8 cellular contexts compared by ENCODE assay signal in genomic region chr4:2261110-2261852, GRCh38. TPM values are rescaled to one million over a fixed set of nuclear protein-coding genes. Genes with fewer than 3 reads are reported as not detected.
DNase-seq lines count a peak whose midpoint lies in the region; ATAC-seq and TF ChIP-seq lines count a peak whose summit lies in the region.

No MANE protein-coding gene starts in this region.

- no peaks in the 10 kb centered on the region for H3K27me3 Mint-ChIP-seq in T-helper 1 cell treated with Interleukin-12 subunit alpha and Interleukin-12 subunit beta and Interleukin-4 antibody, amounts not matched to agents 30 μg/mL and 1 μg/mL, for 36 hours (ENCODE audit: low read depth)
- H3K27me3 Mint-ChIP-seq in MCF 10A (ENCODE audit: insufficient read depth, unreplicated experiment) = no peaks in the 10 kb centered on the region

- BruUV-seq in MCF 10A (replicated peaks; lab: Mats Ljungman, UMichigan) = TSS peak; percentile 69

- H3K4me3 ChIP-seq in GM12864 (ENCODE audit: low read depth, low read length) = peak overlapping the region; percentile 85

- peak overlapping the region; percentile 62 for H3K4me3 Mint-ChIP-seq in T-helper 1 cell treated with Interleukin-12 subunit alpha and Interleukin-12 subunit beta and Interleukin-4 antibody, amounts not matched to agents 30 μg/mL and 1 μg/mL, for 36 hours
- H3K4me3 Mint-ChIP-seq in MCF 10A (ENCODE audit: unreplicated experiment) = peak overlapping the region; percentile 73

- no peaks in the 10 kb centered on the region for H3K4me1 Mint-ChIP-seq in T-helper 1 cell treated with Interleukin-12 subunit alpha and Interleukin-12 subunit beta and Interleukin-4 antibody, amounts not matched to agents 30 μg/mL and 1 μg/mL, for 36 hours (ENCODE audit: low read depth)
- peaks cover 16% of the 10 kb centered on the region for H3K4me1 Mint-ChIP-seq in MCF 10A (ENCODE audit: insufficient read depth, unreplicated experiment)

- ATAC-seq in HG02885 (IDR thresholded peaks at IDR 0.05; ENCODE audit: poor library complexity, unreplicated experiment) (peak; percentile 31), GM18873 (IDR thresholded peaks at IDR 0.05; ENCODE audit: low FRiP score, unreplicated experiment) (no peak)

- H3K9me3 Mint-ChIP-seq in T-helper 1 cell treated with Interleukin-12 subunit alpha and Interleukin-12 subunit beta and Interleukin-4 antibody, amounts not matched to agents 30 μg/mL and 1 μg/mL, for 36 hours = no peaks in the 10 kb centered on the region
- no peaks in the 10 kb centered on the region for H3K9me3 Mint-ChIP-seq in MCF 10A (ENCODE audit: unreplicated experiment)

- H3K36me3 Mint-ChIP-seq in T-helper 1 cell treated with Interleukin-12 subunit alpha and Interleukin-12 subunit beta and Interleukin-4 antibody, amounts not matched to agents 30 μg/mL and 1 μg/mL, for 36 hours (ENCODE audit: low read depth) = no peaks in the 10 kb centered on the region
- H3K36me3 Mint-ChIP-seq in MCF 10A (ENCODE audit: insufficient read depth, unreplicated experiment) = no peaks in the 10 kb centered on the region

- no peak for TF ChIP-seq CTCF in GM12864 (IDR thresholded peaks at IDR 0.05; ENCODE audit: low read depth, low read length, missing control alignments)
- TF ChIP-seq CTCF in MCF 10A (IDR thresholded peaks at IDR 0.05; ENCODE audit: unreplicated experiment) = no peak

- POLR2A ChIA-PET in MCF 10A (lab: Yijun Ruan, JAX) = interaction anchor here (0.7 to 4.5 kb wide), 5 partner anchors 21 to 549 kb away, joined by 3 to 54 read pairs (median 6); partner anchors contain the start of genes HAUS3, POLN, RNF4 and SLBP

- intact Hi-C loops in MCF 10A (cut with micrococcal nuclease) = loop anchor here (5.0 to 10.0 kb wide), 2 partner anchors 74 to 151 kb away; no protein-coding TSS in a partner anchor

- no peak overlapping the region for H3K27ac Mint-ChIP-seq in T-helper 1 cell treated with Interleukin-12 subunit alpha and Interleukin-12 subunit beta and Interleukin-4 antibody, amounts not matched to agents 30 μg/mL and 1 μg/mL, for 36 hours
- H3K27ac Mint-ChIP-seq in MCF 10A (ENCODE audit: low read depth, unreplicated experiment) = peak overlapping the region; percentile 77

- CTCF ChIA-PET in MCF 10A (lab: Yijun Ruan, JAX) = no interaction called here

- DNase-seq in GM12864 (ENCODE audit: low read depth) (no peak), MCF 10A (ENCODE audit: unreplicated experiment) (peak; percentile 38), inferior parietal cortex (ENCODE audit: extremely low spot score) (peak; percentile 5), NCI-H2171 (lab: John Stamatoyannopoulos, UW) (no peak)
- peak; percentile 50 for DNase-seq in stimulated activated CD4-positive, alpha-beta T cell treated with anti-CD3 and anti-CD28 coated beads, Interleukin-12 subunit alpha, Interleukin-12 subunit beta, amount 100 ng/mL, for 4 hours

RNA-seq across cellular contexts. Expression of gene MXD4, which starts 0.6 kb away (rescaled TPM):
- 42.8 and 50.2 TPM in 2 replicates for total RNA-seq in MCF 10A (2022)

RNA-seq across cellular contexts. Expression of gene HAUS3, which starts 19.4 kb away (rescaled TPM):
- 13.3 and 13.9 TPM in 2 replicates for total RNA-seq in MCF 10A (2022)

RNA-seq across cellular contexts. Expression of gene POLN, which starts 19.4 kb away (rescaled TPM):
- 2.8 and 3.1 TPM in 2 replicates for total RNA-seq in MCF 10A (2022)

Comparison
In these comparisons a context has a peak if more than half of its experiments do, and no peak if none do; other contexts are left out.
1. DNase-seq: peak in MCF 10A (single experiment), inferior parietal cortex (single experiment) and stimulated activated CD4-positive, alpha-beta T cell treated with anti-CD3 and anti-CD28 coated beads, Interleukin-12 subunit alpha, Interleukin-12 subunit beta, amount 100 ng/mL, for 4 hours (single experiment); none in GM12864 (single experiment) and NCI-H2171 (single experiment).